ENCODE assay signal across 1 cellular context in genomic region chr14:31421200-31421599, GRCh38.
TF ChIP-seq lines count a peak whose summit lies in the region.

No MANE protein-coding gene starts in this region.

TF ChIP-seq in GM12878, 131 proteins besides CTCF, POLR2A, EP300 and RAD21 (continued from another document):
- no peak for TF ChIP-seq MTA2 (IDR thresholded peaks at IDR 0.05; ENCODE audit: low read depth)
- no peak for TF ChIP-seq CBFB (IDR thresholded peaks at IDR 0.05; ENCODE audit: low read depth)
- TF ChIP-seq NFXL1 (IDR thresholded peaks at IDR 0.05; ENCODE audit: borderline replicate concordance): no peak
- no peak for TF ChIP-seq TCF12 (IDR thresholded peaks at IDR 0.05; ENCODE audit: low read depth, low read length)
- no peak for TF ChIP-seq RELB (IDR thresholded peaks at IDR 0.05; ENCODE audit: low read depth)
- no peak for TF ChIP-seq NFYA (IDR thresholded peaks at IDR 0.05; ENCODE audit: borderline replicate concordance, low read depth, low read length)
- no peak for TF ChIP-seq SPI1 (IDR thresholded peaks at IDR 0.05; ENCODE audit: borderline replicate concordance, insufficient read depth, low read depth, low read length)
- no peak for TF ChIP-seq KDM1A (IDR thresholded peaks at IDR 0.05; ENCODE audit: borderline replicate concordance)
- no peak for TF ChIP-seq PML (IDR thresholded peaks at IDR 0.05; ENCODE audit: low read length)
- TF ChIP-seq, protein P1, sequence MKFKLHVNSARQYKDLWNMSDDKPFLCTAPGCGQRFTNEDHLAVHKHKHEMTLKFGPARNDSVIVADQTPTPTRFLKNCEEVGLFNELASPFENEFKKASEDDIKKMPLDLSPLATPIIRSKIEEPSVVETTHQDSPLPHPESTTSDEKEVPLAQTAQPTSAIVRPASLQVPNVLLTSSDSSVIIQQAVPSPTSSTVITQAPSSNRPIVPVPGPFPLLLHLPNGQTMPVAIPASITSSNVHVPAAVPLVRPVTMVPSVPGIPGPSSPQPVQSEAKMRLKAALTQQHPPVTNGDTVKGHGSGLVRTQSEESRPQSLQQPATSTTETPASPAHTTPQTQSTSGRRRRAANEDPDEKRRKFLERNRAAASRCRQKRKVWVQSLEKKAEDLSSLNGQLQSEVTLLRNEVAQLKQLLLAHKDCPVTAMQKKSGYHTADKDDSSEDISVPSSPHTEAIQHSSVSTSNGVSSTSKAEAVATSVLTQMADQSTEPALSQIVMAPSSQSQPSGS (IDR thresholded peaks at IDR 0.05; ENCODE audit: low read length): no peak
- TF ChIP-seq MEF2A (IDR thresholded peaks at IDR 0.05; ENCODE audit: insufficient read depth, low read depth, low read length): no peak
